ENCODE assay signal across 8 cellular contexts in genomic region chr7:158407581-158408331, GRCh38.
DNase-seq lines count a peak whose midpoint lies in the region; ATAC-seq, FAIRE-seq and TF ChIP-seq lines count a peak whose summit lies in the region.

No MANE protein-coding gene starts in this region.

- H4K20me1 ChIP-seq in GM23338 (replicated peaks; ENCODE audit: insufficient read depth): no peaks in the 10 kb centered on the region
- H4K20me1 ChIP-seq in OCI-LY7 (ENCODE audit: insufficient read depth, low read length): no peaks in the 10 kb centered on the region

- peaks cover 33% of the 10 kb centered on the region for H3K36me3 Mint-ChIP-seq in GM23338 (ENCODE audit: low read depth)
- H3K36me3 Mint-ChIP-seq in type B pancreatic cell: no peaks in the 10 kb centered on the region

- POLR2A ChIA-PET in A549 (lab: Yijun Ruan, JAX): no interaction called here
- POLR2A ChIA-PET in OCI-LY7 (lab: Charles Lee): interaction anchor here (0.6 kb wide), 1 partner anchor 494 kb away, joined by 3 read pairs; no protein-coding TSS in a partner anchor

- ATAC-seq in A549 (peak in 1 of 2 experiments; percentile 79; a peak in 3 of 6 replicates), GM23338 (0 out of 3 replicates have a peak, but pooled peaks have one; percentile 39), GM21423 (IDR thresholded peaks at IDR 0.05; ENCODE audit: unreplicated experiment) (no peak), HG03280 (IDR thresholded peaks at IDR 0.05; ENCODE audit: unreplicated experiment) (no peak)

- no peaks in the 10 kb centered on the region for H3F3A ChIP-seq in GM23338 (replicated peaks; ENCODE audit: low read depth)

- FAIRE-seq in A549 (lab: Jason Lieb, UNC): peak; percentile 96

- no peaks in the 10 kb centered on the region for H3K4me1 ChIP-seq in A549
- H3K4me1 ChIP-seq in GM23338 (ENCODE audit: insufficient read depth): no peaks in the 10 kb centered on the region
- no peaks in the 10 kb centered on the region for H3K4me1 ChIP-seq in OCI-LY7 (ENCODE audit: insufficient read depth, low read length, poor library complexity, severe bottlenecking)

- H3K36me3 ChIP-seq in GM23338 (ENCODE audit: insufficient read depth): no peaks in the 10 kb centered on the region
- H3K36me3 ChIP-seq in OCI-LY7 (ENCODE audit: insufficient read depth, low read length): no peaks in the 10 kb centered on the region

- no peak overlapping the region for H3K4me3 ChIP-seq in A549
- H3K4me3 ChIP-seq in GM23338: no peak overlapping the region
- no peak overlapping the region for H3K4me3 ChIP-seq in OCI-LY7 (ENCODE audit: low read depth, low read length, poor library complexity, severe bottlenecking)
- no peak overlapping the region for H3K4me3 ChIP-seq in fibroblast of villous mesenchyme (ENCODE audit: low read depth, low read length)

- BruUV-seq in OCI-LY7 (replicated peaks; lab: Mats Ljungman, UMichigan): no TSS peak

- TF ChIP-seq EP300 in A549 (IDR thresholded peaks at IDR 0.05): no peak

- H3K4me3 Mint-ChIP-seq in GM23338 (no peak overlapping the region), type B pancreatic cell (no peak overlapping the region)

- H3K9me2 ChIP-seq in GM23338 (ENCODE audit: insufficient read depth) (no peaks in the 10 kb centered on the region), OCI-LY7 (ENCODE audit: insufficient read depth, low read length) (no peaks in the 10 kb centered on the region)

- peak; percentile 74 to 77 for TF ChIP-seq RAD21 in A549 (conservative IDR thresholded peaks at IDR 0.05 in 1 of 2, IDR thresholded peaks at IDR 0.05 in 1 of 2)

- H3K27me3 Mint-ChIP-seq in GM23338 (ENCODE audit: insufficient read depth, low read depth, poor library complexity): peaks cover 10% of the 10 kb centered on the region
- H3K27me3 Mint-ChIP-seq in type B pancreatic cell: no peaks in the 10 kb centered on the region

- DNase-seq in A549 (ENCODE audit: low read depth in 1 of 2, low spot score in 1 of 2) (peak; percentile 34 to 76), GM23338 (ENCODE audit: low spot score) (peak; percentile 66), OCI-LY7 (ENCODE audit: low spot score) (peak; percentile 30), fibroblast of villous mesenchyme (ENCODE audit: low read depth) (peak; percentile 23), type B pancreatic cell (ENCODE audit: extremely low spot score, unreplicated experiment) (no peak), occipital lobe (lab: John Stamatoyannopoulos, UW) (no peak)

- TF ChIP-seq CTCF in A549 (IDR thresholded peaks at IDR 0.05) (peak; percentile 68), GM23338 (conservative IDR thresholded peaks at IDR 0.05; ENCODE audit: low read depth in 2 of 2) (peak; percentile 70 to 76), OCI-LY7 (conservative IDR thresholded peaks at IDR 0.05; ENCODE audit: low read length) (peak; percentile 72), fibroblast of villous mesenchyme (IDR thresholded peaks at IDR 0.05; ENCODE audit: insufficient read depth, low read depth, low read length) (peak; percentile 12), type B pancreatic cell (conservative IDR thresholded peaks at IDR 0.05) (peak; percentile 78)

- H3K9me3 ChIP-seq in A549: no peaks in the 10 kb centered on the region
- H3K9me3 ChIP-seq in OCI-LY7 (ENCODE audit: low read length): no peaks in the 10 kb centered on the region

- CTCF ChIA-PET in A549 (lab: Yijun Ruan, JAX): interaction anchor here (0.6 to 2.0 kb wide), 15 partner anchors 9 to 1026 kb away, joined by 3 to 6 read pairs (median 3); no protein-coding TSS in a partner anchor
- CTCF ChIA-PET in OCI-LY7 (lab: Charles Lee; ENCODE audit: unreplicated experiment): no interaction called here

- peaks cover 72% of the 10 kb centered on the region for H3K9me3 Mint-ChIP-seq in GM23338
- no peaks in the 10 kb centered on the region for H3K9me3 Mint-ChIP-seq in type B pancreatic cell

- no peaks in the 10 kb centered on the region for H3K27me3 ChIP-seq in GM23338 (ENCODE audit: insufficient read depth)

- no peak overlapping the region for H2AFZ ChIP-seq in GM23338
- no peak overlapping the region for H2AFZ ChIP-seq in OCI-LY7 (ENCODE audit: low read length)

- H3K27ac ChIP-seq in A549 (no peak overlapping the region), GM23338 (ENCODE audit: low read depth) (no peak overlapping the region), OCI-LY7 (ENCODE audit: low read depth, low read length, poor library complexity, severe bottlenecking) (no peak overlapping the region)

- no peaks in the 10 kb centered on the region for H3K4me1 Mint-ChIP-seq in GM23338
- H3K4me1 Mint-ChIP-seq in type B pancreatic cell (ENCODE audit: unreplicated experiment): peaks cover 12% of the 10 kb centered on the region

- no peaks in the 10 kb centered on the region for H3K79me2 ChIP-seq in GM23338 (replicated peaks; ENCODE audit: insufficient read depth)
- H3K79me2 ChIP-seq in OCI-LY7 (ENCODE audit: insufficient read depth, low read depth, low read length): no peaks in the 10 kb centered on the region

- intact Hi-C loops in OCI-LY7 (cut with micrococcal nuclease; ENCODE audit: unreplicated experiment): no loop called here

- WGBS in A549 (ENCODE audit: missing lambda C conversion rate): 62% methylated on average over 11 of the region's 17 CpGs

- H3K27ac Mint-ChIP-seq in GM23338 (no peak overlapping the region), type B pancreatic cell (peak overlapping the region; percentile 40)

- H3K4me2 ChIP-seq in A549 (no peak overlapping the region), GM23338 (no peak overlapping the region), OCI-LY7 (ENCODE audit: low read length) (no peak overlapping the region)

- TF ChIP-seq POLR2A in A549 (IDR thresholded peaks at IDR 0.05; ENCODE audit: low read length): no peak

TF ChIP-seq in A549, 52 proteins besides CTCF, POLR2A, EP300 and RAD21:
- TF ChIP-seq CHD2 (IDR thresholded peaks at IDR 0.05; ENCODE audit: low read length, partially characterized antibody) (no peak), SMC3 (IDR thresholded peaks at IDR 0.05) (peak; percentile 46)

TF ChIP-seq in GM23338, 12 proteins besides CTCF, POLR2A, EP300 and RAD21 (continues in another document):
- TF ChIP-seq CREB1 (CRISPR knock-in tag; IDR thresholded peaks at IDR 0.05; ENCODE audit: low read depth) (no peak), JUNB (IDR thresholded peaks at IDR 0.05; ENCODE audit: unreplicated experiment) (no peak), NANOG (IDR thresholded peaks at IDR 0.05; ENCODE audit: borderline replicate concordance) (no peak), POLR2AphosphoS5 (IDR thresholded peaks at IDR 0.05; ENCODE audit: low read depth) (no peak), STAT1 (IDR thresholded peaks at IDR 0.05; ENCODE audit: unreplicated experiment) (no peak), ZNF462 (CRISPR knock-in tag; IDR thresholded peaks at IDR 0.05) (no peak), ZNF114 (CRISPR knock-in tag; IDR thresholded peaks at IDR 0.05) (no peak)

Comparison
In these comparisons a context has a peak if more than half of its experiments do, and no peak if none do; other contexts are left out.
1. DNase-seq: peak in A549 (2 of 2), GM23338 (single experiment), OCI-LY7 (single experiment) and fibroblast of villous mesenchyme (single experiment); none in type B pancreatic cell (single experiment) and occipital lobe (single experiment).
2. CTCF ChIP-seq: peak in every context shown above with its lines; median percentile 78 in type B pancreatic cell; 73 in GM23338; 72 in OCI-LY7; 68 in A549; 12 in fibroblast of villous mesenchyme.